ENCODE assay signal across 8 cellular contexts in genomic region chr10:7258948-7259523, GRCh38.
A peak's percentile ranks its signal among the peaks of the same experiment; 100 is the strongest.
DNase-seq lines count a peak whose midpoint lies in the region; ATAC-seq lines count a peak whose summit lies in the region.

No MANE protein-coding gene starts in this region.

- in situ Hi-C loops in KBM-7 (cut with MboI; ENCODE audit: low pct_unique_long_range_greater_than_20kb, low sequenced_read_pairs): no loop called here

- ATAC-seq in GM19043 (IDR thresholded peaks at IDR 0.05; ENCODE audit: low read depth, unreplicated experiment) (peak; percentile 71), GM18520 (IDR thresholded peaks at IDR 0.05; ENCODE audit: unreplicated experiment) (no peak), HG02571 (IDR thresholded peaks at IDR 0.05; ENCODE audit: unreplicated experiment) (no peak)

- H3K4me3 ChIP-seq in skeletal muscle cell (ENCODE audit: low read depth, low read length): no peak overlapping the region

- DNase-seq in KBM-7: peak; percentile 72
- peak; percentile 56 for DNase-seq in activated T-cell treated with anti-CD3 and anti-CD28 coated beads for 4 hours
- DNase-seq in skeletal muscle cell (ENCODE audit: low read depth): peak; percentile 31
- DNase-seq in COR-L47 (lab: John Stamatoyannopoulos, UW): no peak
- DNase-seq in AG08395 (ENCODE audit: low spot score): no peak

Comparison
In these comparisons a context has a peak if more than half of its experiments do, and no peak if none do; other contexts are left out.
1. DNase-seq: peak in KBM-7 (single experiment), activated T-cell treated with anti-CD3 and anti-CD28 coated beads for 4 hours (single experiment) and skeletal muscle cell (single experiment); none in COR-L47 (single experiment) and AG08395 (single experiment).